1 cellular context compared by ENCODE assay signal in the genomic region with DNA sequence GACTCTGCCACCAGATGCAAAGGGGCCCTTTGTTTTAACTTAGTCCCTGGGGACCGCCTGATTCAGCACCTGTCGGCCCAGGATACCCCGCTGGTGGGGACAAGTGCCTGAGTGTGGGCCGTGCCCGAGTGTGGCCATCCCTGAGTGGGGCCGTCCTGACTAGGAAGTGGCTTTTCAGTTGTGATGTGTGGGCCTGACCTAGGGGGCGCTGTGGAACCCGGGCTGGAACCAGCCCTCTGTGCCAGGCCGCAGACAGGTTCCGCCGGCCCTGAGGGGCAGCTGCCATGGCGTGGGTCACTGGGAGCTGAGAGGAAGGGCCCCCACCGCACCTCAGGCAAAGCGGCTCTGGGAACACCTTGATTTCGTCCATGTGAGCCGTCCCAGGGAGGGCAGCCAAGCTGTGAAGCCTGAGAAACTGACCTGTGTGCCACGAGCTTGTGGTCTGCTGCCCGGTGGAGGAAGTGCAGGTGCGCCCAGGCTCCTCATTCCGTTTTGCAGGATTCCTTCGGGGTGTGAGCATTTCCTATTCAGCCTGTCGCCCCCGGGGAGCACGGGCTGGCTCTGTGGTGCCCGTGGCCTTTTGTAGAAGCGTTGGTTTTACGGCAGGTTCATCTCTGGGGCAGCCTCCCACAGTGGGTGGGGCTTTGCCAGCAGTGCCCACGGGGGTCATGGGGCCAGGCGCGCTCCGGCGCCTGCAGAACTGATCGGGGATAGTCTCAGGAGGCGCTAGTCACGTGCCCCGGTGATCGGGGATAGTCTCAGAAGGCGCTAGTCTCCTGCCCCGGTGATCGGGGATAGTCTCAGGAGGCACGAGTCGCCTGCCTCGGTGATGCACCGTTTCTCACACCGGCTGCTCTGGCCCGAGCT.
TF ChIP-seq lines count a peak whose summit lies in the region.

No MANE protein-coding gene starts in this region.

TF ChIP-seq in HEK293, 187 proteins besides CTCF, POLR2A, EP300 and RAD21 (continued from another document and continues in another):
- TF ChIP-seq, protein P1, sequence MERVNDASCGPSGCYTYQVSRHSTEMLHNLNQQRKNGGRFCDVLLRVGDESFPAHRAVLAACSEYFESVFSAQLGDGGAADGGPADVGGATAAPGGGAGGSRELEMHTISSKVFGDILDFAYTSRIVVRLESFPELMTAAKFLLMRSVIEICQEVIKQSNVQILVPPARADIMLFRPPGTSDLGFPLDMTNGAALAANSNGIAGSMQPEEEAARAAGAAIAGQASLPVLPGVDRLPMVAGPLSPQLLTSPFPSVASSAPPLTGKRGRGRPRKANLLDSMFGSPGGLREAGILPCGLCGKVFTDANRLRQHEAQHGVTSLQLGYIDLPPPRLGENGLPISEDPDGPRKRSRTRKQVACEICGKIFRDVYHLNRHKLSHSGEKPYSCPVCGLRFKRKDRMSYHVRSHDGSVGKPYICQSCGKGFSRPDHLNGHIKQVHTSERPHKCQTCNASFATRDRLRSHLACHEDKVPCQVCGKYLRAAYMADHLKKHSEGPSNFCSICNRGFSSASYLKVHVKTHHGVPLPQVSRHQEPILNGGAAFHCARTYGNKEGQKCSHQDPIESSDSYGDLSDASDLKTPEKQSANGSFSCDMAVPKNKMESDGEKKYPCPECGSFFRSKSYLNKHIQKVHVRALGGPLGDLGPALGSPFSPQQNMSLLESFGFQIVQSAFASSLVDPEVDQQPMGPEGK (tag by site-specific recombination; IDR thresholded peaks at IDR 0.05) = peak; percentile 92
- TF ChIP-seq ZNF610 (tag by site-specific recombination; IDR thresholded peaks at IDR 0.05; ENCODE audit: borderline replicate concordance) (peak; percentile 33; the same call in 1 of the 2 replicates), ZNF354C (tag by site-specific recombination; IDR thresholded peaks at IDR 0.05; ENCODE audit: borderline replicate concordance, low read depth) (no peak), ZNF423 (tag by site-specific recombination; IDR thresholded peaks at IDR 0.05) (peak; percentile 71; the same call in 1 of the 2 replicates), REPIN1 (tag by site-specific recombination; IDR thresholded peaks at IDR 0.05; ENCODE audit: low read depth) (no peak), ZFP3 (tag by site-specific recombination; IDR thresholded peaks at IDR 0.05; ENCODE audit: low read depth) (0 out of 2 replicates have a peak, but pooled peaks have one; percentile 15), YY1 (tag by site-specific recombination; IDR thresholded peaks at IDR 0.05) (peak; percentile 12; the same call in 1 of the 2 replicates), BCL11A (tag by site-specific recombination; IDR thresholded peaks at IDR 0.05; ENCODE audit: low read depth) (peak; percentile 53), ZNF654 (tag by site-specific recombination; IDR thresholded peaks at IDR 0.05; ENCODE audit: low read depth) (no peak), ZNF596 (tag by site-specific recombination; IDR thresholded peaks at IDR 0.05) (no peak), ZEB2 (tag by site-specific recombination; IDR thresholded peaks at IDR 0.05) (peak; percentile 80), ZNF292 (tag by site-specific recombination; IDR thresholded peaks at IDR 0.05; ENCODE audit: borderline replicate concordance, low read depth) (no peak), ZNF174 (tag by site-specific recombination; IDR thresholded peaks at IDR 0.05) (no peak), ZNF239 (tag by site-specific recombination; IDR thresholded peaks at IDR 0.05) (0 out of 2 replicates have a peak, but pooled peaks have one; percentile 43), ZNF391 (tag by site-specific recombination; IDR thresholded peaks at IDR 0.05; ENCODE audit: borderline replicate concordance, low read depth) (no peak), ZNF324 (tag by site-specific recombination; IDR thresholded peaks at IDR 0.05) (no peak), ZFP69B (tag by site-specific recombination; IDR thresholded peaks at IDR 0.05) (peak; percentile 66; the same call in 1 of the 2 replicates), ZNF146 (tag by site-specific recombination; IDR thresholded peaks at IDR 0.05) (no peak), ZNF629 (tag by site-specific recombination; IDR thresholded peaks at IDR 0.05) (0 out of 2 replicates have a peak, but pooled peaks have one; percentile 44), ZNF792 (tag by site-specific recombination; IDR thresholded peaks at IDR 0.05) (no peak; the same call in 1 of the 2 replicates), ZSCAN23 (tag by site-specific recombination; IDR thresholded peaks at IDR 0.05) (no peak), ZNF548 (tag by site-specific recombination; IDR thresholded peaks at IDR 0.05) (no peak), ZNF426 (tag by site-specific recombination; IDR thresholded peaks at IDR 0.05) (no peak), ZNF776 (tag by site-specific recombination; IDR thresholded peaks at IDR 0.05; ENCODE audit: borderline replicate concordance) (no peak), ZBTB20 (tag by site-specific recombination; IDR thresholded peaks at IDR 0.05) (peak; percentile 80), ZNF394 (tag by site-specific recombination; IDR thresholded peaks at IDR 0.05; ENCODE audit: borderline replicate concordance) (no peak; the same call in 1 of the 2 replicates), FEZF1 (tag by site-specific recombination; IDR thresholded peaks at IDR 0.05) (no peak), SP2 (tag by site-specific recombination; IDR thresholded peaks at IDR 0.05) (peak; percentile 52), ZNF335 (tag by site-specific recombination; conservative IDR thresholded peaks at IDR 0.05) (peak; percentile 68), ZNF768 (tag by site-specific recombination; IDR thresholded peaks at IDR 0.05) (0 out of 2 replicates have a peak, but pooled peaks have one; percentile 20), YY2 (tag by site-specific recombination; IDR thresholded peaks at IDR 0.05) (peak; percentile 37; the same call in 1 of the 2 replicates)
- TF ChIP-seq, protein P2, sequence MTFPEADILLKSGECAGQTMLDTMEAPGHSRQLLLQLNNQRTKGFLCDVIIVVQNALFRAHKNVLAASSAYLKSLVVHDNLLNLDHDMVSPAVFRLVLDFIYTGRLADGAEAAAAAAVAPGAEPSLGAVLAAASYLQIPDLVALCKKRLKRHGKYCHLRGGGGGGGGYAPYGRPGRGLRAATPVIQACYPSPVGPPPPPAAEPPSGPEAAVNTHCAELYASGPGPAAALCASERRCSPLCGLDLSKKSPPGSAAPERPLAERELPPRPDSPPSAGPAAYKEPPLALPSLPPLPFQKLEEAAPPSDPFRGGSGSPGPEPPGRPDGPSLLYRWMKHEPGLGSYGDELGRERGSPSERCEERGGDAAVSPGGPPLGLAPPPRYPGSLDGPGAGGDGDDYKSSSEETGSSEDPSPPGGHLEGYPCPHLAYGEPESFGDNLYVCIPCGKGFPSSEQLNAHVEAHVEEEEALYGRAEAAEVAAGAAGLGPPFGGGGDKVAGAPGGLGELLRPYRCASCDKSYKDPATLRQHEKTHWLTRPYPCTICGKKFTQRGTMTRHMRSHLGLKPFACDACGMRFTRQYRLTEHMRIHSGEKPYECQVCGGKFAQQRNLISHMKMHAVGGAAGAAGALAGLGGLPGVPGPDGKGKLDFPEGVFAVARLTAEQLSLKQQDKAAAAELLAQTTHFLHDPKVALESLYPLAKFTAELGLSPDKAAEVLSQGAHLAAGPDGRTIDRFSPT (tag by site-specific recombination; IDR thresholded peaks at IDR 0.05) = peak; percentile 94
- TF ChIP-seq, protein P3, sequence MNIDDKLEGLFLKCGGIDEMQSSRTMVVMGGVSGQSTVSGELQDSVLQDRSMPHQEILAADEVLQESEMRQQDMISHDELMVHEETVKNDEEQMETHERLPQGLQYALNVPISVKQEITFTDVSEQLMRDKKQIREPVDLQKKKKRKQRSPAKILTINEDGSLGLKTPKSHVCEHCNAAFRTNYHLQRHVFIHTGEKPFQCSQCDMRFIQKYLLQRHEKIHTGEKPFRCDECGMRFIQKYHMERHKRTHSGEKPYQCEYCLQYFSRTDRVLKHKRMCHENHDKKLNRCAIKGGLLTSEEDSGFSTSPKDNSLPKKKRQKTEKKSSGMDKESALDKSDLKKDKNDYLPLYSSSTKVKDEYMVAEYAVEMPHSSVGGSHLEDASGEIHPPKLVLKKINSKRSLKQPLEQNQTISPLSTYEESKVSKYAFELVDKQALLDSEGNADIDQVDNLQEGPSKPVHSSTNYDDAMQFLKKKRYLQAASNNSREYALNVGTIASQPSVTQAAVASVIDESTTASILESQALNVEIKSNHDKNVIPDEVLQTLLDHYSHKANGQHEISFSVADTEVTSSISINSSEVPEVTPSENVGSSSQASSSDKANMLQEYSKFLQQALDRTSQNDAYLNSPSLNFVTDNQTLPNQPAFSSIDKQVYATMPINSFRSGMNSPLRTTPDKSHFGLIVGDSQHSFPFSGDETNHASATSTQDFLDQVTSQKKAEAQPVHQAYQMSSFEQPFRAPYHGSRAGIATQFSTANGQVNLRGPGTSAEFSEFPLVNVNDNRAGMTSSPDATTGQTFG (tag by site-specific recombination; IDR thresholded peaks at IDR 0.05; ENCODE audit: borderline replicate concordance) = no peak
- TF ChIP-seq, protein P4, sequence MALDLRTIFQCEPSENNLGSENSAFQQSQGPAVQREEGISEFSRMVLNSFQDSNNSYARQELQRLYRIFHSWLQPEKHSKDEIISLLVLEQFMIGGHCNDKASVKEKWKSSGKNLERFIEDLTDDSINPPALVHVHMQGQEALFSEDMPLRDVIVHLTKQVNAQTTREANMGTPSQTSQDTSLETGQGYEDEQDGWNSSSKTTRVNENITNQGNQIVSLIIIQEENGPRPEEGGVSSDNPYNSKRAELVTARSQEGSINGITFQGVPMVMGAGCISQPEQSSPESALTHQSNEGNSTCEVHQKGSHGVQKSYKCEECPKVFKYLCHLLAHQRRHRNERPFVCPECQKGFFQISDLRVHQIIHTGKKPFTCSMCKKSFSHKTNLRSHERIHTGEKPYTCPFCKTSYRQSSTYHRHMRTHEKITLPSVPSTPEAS (tag by site-specific recombination; IDR thresholded peaks at IDR 0.05) = no peak
- TF ChIP-seq, protein P5, sequence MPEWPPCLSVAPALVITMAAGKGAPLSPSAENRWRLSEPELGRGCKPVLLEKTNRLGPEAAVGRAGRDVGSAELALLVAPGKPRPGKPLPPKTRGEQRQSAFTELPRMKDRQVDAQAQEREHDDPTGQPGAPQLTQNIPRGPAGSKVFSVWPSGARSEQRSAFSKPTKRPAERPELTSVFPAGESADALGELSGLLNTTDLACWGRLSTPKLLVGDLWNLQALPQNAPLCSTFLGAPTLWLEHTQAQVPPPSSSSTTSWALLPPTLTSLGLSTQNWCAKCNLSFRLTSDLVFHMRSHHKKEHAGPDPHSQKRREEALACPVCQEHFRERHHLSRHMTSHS (tag by site-specific recombination; IDR thresholded peaks at IDR 0.05) = no peak
- TF ChIP-seq, protein P6, sequence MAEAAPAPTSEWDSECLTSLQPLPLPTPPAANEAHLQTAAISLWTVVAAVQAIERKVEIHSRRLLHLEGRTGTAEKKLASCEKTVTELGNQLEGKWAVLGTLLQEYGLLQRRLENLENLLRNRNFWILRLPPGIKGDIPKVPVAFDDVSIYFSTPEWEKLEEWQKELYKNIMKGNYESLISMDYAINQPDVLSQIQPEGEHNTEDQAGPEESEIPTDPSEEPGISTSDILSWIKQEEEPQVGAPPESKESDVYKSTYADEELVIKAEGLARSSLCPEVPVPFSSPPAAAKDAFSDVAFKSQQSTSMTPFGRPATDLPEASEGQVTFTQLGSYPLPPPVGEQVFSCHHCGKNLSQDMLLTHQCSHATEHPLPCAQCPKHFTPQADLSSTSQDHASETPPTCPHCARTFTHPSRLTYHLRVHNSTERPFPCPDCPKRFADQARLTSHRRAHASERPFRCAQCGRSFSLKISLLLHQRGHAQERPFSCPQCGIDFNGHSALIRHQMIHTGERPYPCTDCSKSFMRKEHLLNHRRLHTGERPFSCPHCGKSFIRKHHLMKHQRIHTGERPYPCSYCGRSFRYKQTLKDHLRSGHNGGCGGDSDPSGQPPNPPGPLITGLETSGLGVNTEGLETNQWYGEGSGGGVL (tag by site-specific recombination; IDR thresholded peaks at IDR 0.05) = no peak
- TF ChIP-seq, protein P7, sequence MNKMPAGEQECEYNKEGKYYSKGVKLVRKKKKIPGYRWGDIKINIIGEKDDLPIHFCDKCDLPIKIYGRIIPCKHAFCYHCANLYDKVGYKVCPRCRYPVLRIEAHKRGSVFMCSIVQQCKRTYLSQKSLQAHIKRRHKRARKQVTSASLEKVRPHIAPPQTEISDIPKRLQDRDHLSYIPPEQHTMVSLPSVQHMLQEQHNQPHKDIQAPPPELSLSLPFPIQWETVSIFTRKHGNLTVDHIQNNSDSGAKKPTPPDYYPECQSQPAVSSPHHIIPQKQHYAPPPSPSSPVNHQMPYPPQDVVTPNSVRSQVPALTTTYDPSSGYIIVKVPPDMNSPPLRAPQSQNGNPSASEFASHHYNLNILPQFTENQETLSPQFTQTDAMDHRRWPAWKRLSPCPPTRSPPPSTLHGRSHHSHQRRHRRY (tag by site-specific recombination; IDR thresholded peaks at IDR 0.05) = no peak
- TF ChIP-seq, protein P8, sequence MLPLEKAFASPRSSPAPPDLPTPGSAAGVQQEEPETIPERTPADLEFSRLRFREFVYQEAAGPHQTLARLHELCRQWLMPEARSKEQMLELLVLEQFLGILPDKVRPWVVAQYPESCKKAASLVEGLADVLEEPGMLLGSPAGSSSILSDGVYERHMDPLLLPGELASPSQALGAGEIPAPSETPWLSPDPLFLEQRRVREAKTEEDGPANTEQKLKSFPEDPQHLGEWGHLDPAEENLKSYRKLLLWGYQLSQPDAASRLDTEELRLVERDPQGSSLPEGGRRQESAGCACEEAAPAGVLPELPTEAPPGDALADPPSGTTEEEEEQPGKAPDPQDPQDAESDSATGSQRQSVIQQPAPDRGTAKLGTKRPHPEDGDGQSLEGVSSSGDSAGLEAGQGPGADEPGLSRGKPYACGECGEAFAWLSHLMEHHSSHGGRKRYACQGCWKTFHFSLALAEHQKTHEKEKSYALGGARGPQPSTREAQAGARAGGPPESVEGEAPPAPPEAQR (tag by site-specific recombination; IDR thresholded peaks at IDR 0.05) = 0 out of 2 replicates have a peak, but pooled peaks have one; percentile 63
- TF ChIP-seq, protein P9, sequence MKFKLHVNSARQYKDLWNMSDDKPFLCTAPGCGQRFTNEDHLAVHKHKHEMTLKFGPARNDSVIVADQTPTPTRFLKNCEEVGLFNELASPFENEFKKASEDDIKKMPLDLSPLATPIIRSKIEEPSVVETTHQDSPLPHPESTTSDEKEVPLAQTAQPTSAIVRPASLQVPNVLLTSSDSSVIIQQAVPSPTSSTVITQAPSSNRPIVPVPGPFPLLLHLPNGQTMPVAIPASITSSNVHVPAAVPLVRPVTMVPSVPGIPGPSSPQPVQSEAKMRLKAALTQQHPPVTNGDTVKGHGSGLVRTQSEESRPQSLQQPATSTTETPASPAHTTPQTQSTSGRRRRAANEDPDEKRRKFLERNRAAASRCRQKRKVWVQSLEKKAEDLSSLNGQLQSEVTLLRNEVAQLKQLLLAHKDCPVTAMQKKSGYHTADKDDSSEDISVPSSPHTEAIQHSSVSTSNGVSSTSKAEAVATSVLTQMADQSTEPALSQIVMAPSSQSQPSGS (tag by site-specific recombination; IDR thresholded peaks at IDR 0.05; ENCODE audit: low read depth) = no peak
